Comparison of ENCODE assay signal across 16 cellular contexts in the genomic region with DNA sequence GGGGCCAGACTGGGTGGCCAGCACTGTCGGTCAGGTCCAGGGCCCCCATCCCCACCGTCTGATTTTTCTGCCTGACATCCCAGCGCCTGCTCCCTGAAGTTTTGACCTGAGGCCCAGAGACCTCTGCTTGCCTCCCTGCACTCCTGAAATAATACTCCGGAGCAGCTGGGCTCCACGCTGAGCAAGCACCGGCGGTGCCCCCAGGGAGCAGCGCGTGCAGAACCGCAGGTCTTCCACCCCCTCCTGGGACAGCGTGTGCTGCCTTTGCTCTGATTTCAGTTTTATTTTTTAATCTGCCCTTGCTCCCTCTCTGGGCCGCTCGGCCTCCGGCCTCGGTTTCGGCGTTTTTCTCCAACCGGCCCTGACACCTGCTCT.
DNase-seq lines count a peak whose midpoint lies in the region; ATAC-seq and TF ChIP-seq lines count a peak whose summit lies in the region.
"Had no signal": no experiment of that assay in that cellular context is flagged by ENCODE, and none has a peak within 500 bp of the region (broad histone marks: within the 10 kb centered on the region; RNA-seq: fewer than 3 reads in every experiment).

No MANE protein-coding gene starts in this region.

- no peaks in the 10 kb centered on the region for H4K20me1 ChIP-seq in BLaER1

- H3K9me3 Mint-ChIP-seq in activated T-cell treated with anti-CD3 and anti-CD28 coated beads, Interleukin-2, amount 50 U/mL, for 72 hours, result no peaks in the 10 kb centered on the region
- H3K9me3 Mint-ChIP-seq: IgD-negative memory B cell had no signal

- in situ Hi-C loops in G401 (cut with HindIII; ENCODE audit: low sequenced_read_pairs), result no loop called here

- no peak overlapping the region for H3K4me3 Mint-ChIP-seq in activated T-cell treated with anti-CD3 and anti-CD28 coated beads, Interleukin-2, amount 50 U/mL, for 72 hours

- H3K27ac ChIP-seq in BLaER1, result peak overlapping the region; percentile 90

- H3K36me3 Mint-ChIP-seq in activated T-cell treated with anti-CD3 and anti-CD28 coated beads, Interleukin-2, amount 50 U/mL, for 72 hours (ENCODE audit: insufficient read depth in 2 of 2), result no peaks in the 10 kb centered on the region

- H3K4me2 ChIP-seq in BLaER1, result peak overlapping the region; percentile 95
- H3K4me2 ChIP-seq: SK-N-SH had no signal

- intact Hi-C loops in mucosa of descending colon (cut with DNase I, micrococcal nuclease), result no loop called here

- no peaks in the 10 kb centered on the region for H3K36me3 ChIP-seq in BLaER1
- no peaks in the 10 kb centered on the region for H3K36me3 ChIP-seq in NT2/D1 (ENCODE audit: insufficient read depth, insufficient read length, low read length)
- H3K36me3 ChIP-seq in mucosa of descending colon (ENCODE audit: low read depth), result no peaks in the 10 kb centered on the region

- H3K9me3 ChIP-seq in BLaER1, result no peaks in the 10 kb centered on the region
- no peaks in the 10 kb centered on the region for H3K9me3 ChIP-seq in NT2/D1 (ENCODE audit: insufficient read depth, low read length)
- H3K9me3 ChIP-seq in mucosa of descending colon, result no peaks in the 10 kb centered on the region
- H3K9me3 ChIP-seq: SK-N-SH had no signal

- H3K9ac ChIP-seq in BLaER1 (peak overlapping the region; percentile 73), NT2/D1 (ENCODE audit: insufficient read length, low read depth) (peak overlapping the region; percentile 56)
- H3K9ac ChIP-seq: SK-N-SH had no signal

- no peaks in the 10 kb centered on the region for H3K27me3 Mint-ChIP-seq in activated T-cell treated with anti-CD3 and anti-CD28 coated beads, Interleukin-2, amount 50 U/mL, for 72 hours (ENCODE audit: low read depth)

- TF ChIP-seq CTCF in mucosa of descending colon (IDR thresholded peaks at IDR 0.05), result no peak

- no peak for DNase-seq in NT2/D1 (ENCODE audit: low read depth, low spot score)
- peak in 1 of 3 donors; percentile 15 for DNase-seq in mucosa of descending colon
- DNase-seq in activated T-cell treated with anti-CD3 and anti-CD28 coated beads, Interleukin-2, amount 50 U/mL, for 72 hours, result no peak
- no peak for DNase-seq in HCEC 1CT
- DNase-seq in G401 (ENCODE audit: low spot score), result no peak
- DNase-seq: activated CD8-positive, alpha-beta memory T cell treated with anti-CD3 and anti-CD28 coated beads for 24 hours; activated gamma-delta T cell; DND-41; effector memory CD4-positive, alpha-beta T cell; NCI-H187 treated with DMSO at 0.1 percent for 48 hours; SK-N-SH; stimulated activated CD4-positive, alpha-beta T cell treated with anti-CD3 and anti-CD28 coated beads, Interleukin-1b, Interleukin-23, amount 100 ng/mL, for 48 hours had no signal

- H3K4me1 Mint-ChIP-seq in activated T-cell treated with anti-CD3 and anti-CD28 coated beads, Interleukin-2, amount 50 U/mL, for 72 hours (ENCODE audit: low read depth), result no peaks in the 10 kb centered on the region

- H3K27me3 ChIP-seq in BLaER1 (no peaks in the 10 kb centered on the region), NT2/D1 (ENCODE audit: insufficient read depth, insufficient read length) (no peaks in the 10 kb centered on the region)

- H3K4me1 ChIP-seq in BLaER1, result peaks cover 95% of the 10 kb centered on the region
- peaks cover 12% of the 10 kb centered on the region for H3K4me1 ChIP-seq in NT2/D1 (ENCODE audit: insufficient read depth, insufficient read length)
- H3K4me1 ChIP-seq in mucosa of descending colon (ENCODE audit: low read depth), result peaks cover 5% of the 10 kb centered on the region

- no peak overlapping the region for H3K27ac Mint-ChIP-seq in activated T-cell treated with anti-CD3 and anti-CD28 coated beads, Interleukin-2, amount 50 U/mL, for 72 hours

- H3K4me3 ChIP-seq in BLaER1 (peak overlapping the region; percentile 57), NT2/D1 (ENCODE audit: insufficient read length, low read depth) (no peak overlapping the region), mucosa of descending colon (no peak overlapping the region)

- peak; percentile 59 for ATAC-seq in GM21717 (IDR thresholded peaks at IDR 0.05; ENCODE audit: unreplicated experiment)
- ATAC-seq in mucosa of descending colon, result peak; percentile 49
- ATAC-seq in GM18502 (IDR thresholded peaks at IDR 0.05; ENCODE audit: poor library complexity, unreplicated experiment), result no peak
- no peak for ATAC-seq in activated T-cell treated with anti-CD3 and anti-CD28 coated beads, Interleukin-2, amount 50 U/mL, for 72 hours (replicated peaks in 1 of 2)

Comparison
In these comparisons a context has a peak if more than half of its experiments do, and no peak if none do; other contexts are left out.
1. ATAC-seq: peak in GM21717 (single experiment) and mucosa of descending colon (single experiment); none in GM18502 (single experiment) and activated T-cell treated with anti-CD3 and anti-CD28 coated beads, Interleukin-2, amount 50 U/mL, for 72 hours (0 of 2).